In the genomic region with DNA sequence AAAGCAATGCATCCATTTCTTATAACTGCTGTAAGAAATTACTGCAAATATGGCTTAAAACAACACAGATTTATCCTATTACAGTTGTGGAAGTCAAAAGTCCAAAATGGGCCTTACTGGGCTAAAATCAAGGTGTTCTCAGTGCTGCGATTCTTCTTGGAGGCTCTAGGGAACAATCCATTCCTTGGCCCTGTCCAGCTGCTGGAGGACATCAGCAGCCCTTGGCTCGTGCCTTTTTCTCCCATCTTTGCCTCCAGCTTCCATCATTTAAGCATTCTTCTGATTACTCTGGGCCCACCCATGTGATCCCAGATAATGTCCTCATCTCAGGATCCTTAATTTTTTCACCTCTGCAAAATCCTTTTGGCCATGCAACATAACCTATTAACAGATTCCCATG, we compare ENCODE assay signal across 22 cellular contexts.
DNase-seq lines count a peak whose midpoint lies in the region; ATAC-seq, FAIRE-seq and TF ChIP-seq lines count a peak whose summit lies in the region.
"Had no signal": no experiment of that assay in that cellular context is flagged by ENCODE, and none has a peak within 500 bp of the region (broad histone marks: within the 10 kb centered on the region; RNA-seq: fewer than 3 reads in every experiment).

No MANE protein-coding gene starts in this region.

- H3K9ac ChIP-seq in liver (ENCODE audit: low read depth in 1 of 2, low read length in 2 of 2) (no peak overlapping the region), HepG2 (ENCODE audit: insufficient read depth, low read depth, low read length) (no peak overlapping the region)

- no peak for ATAC-seq in HepG2
- no peak for ATAC-seq in GM18502 (IDR thresholded peaks at IDR 0.05; ENCODE audit: poor library complexity, unreplicated experiment)
- no peak for ATAC-seq in GM18861 (IDR thresholded peaks at IDR 0.05; ENCODE audit: unreplicated experiment)

- TF ChIP-seq CTCF in liver (IDR thresholded peaks at IDR 0.05; ENCODE audit: low read depth, low read length, missing input control) (no peak), HepG2 (CRISPR knock-in tag; IDR thresholded peaks at IDR 0.05) (no peak)

- intact Hi-C loops in HepG2 (cut with micrococcal nuclease; ENCODE audit: unreplicated experiment) = no loop called here

- no TSS peak for BruUV-seq in HepG2 (replicated peaks; lab: Mats Ljungman, UMichigan)

- CTCF ChIA-PET in HepG2 (lab: Yijun Ruan, JAX; ENCODE audit: low intra/inter-chr PET ratio, low total read pairs) = no interaction called here

- H3K79me2 ChIP-seq in HepG2 (ENCODE audit: insufficient read depth, low read length) = no peaks in the 10 kb centered on the region

- H3K27ac ChIP-seq in liver (ENCODE audit: low read depth in 1 of 2, low read length in 2 of 2) (no peak overlapping the region), HepG2 (ENCODE audit: extremely low read length, insufficient read depth, low read length) (no peak overlapping the region)

- H3K27me3 ChIP-seq in liver (ENCODE audit: control insufficient read depth in 4 of 4, insufficient read depth in 4 of 4, low read length in 3 of 4) (no peaks in the 10 kb centered on the region), HepG2 (ENCODE audit: control insufficient read depth in 1 of 2, insufficient read depth in 2 of 2, low read length in 2 of 2) (no peaks in the 10 kb centered on the region)
- H3K27me3 ChIP-seq: BE2C had no signal

- H3K36me3 ChIP-seq in liver (ENCODE audit: control insufficient read depth in 4 of 4, insufficient read depth in 3 of 4, low read depth in 1 of 4, low read length in 3 of 4) (no peaks in the 10 kb centered on the region), HepG2 (replicated peaks in 1 of 2; ENCODE audit: control insufficient read depth in 1 of 2, insufficient read depth in 2 of 2, low read length in 2 of 2) (no peaks in the 10 kb centered on the region)
- H3K36me3 ChIP-seq: BE2C had no signal

- FAIRE-seq in HepG2 (lab: Jason Lieb, UNC) = no peak
- FAIRE-seq: D721Med, GM12892, HTR-8/SVneo had no signal

- H3K9me3 ChIP-seq in liver (ENCODE audit: control insufficient read depth in 4 of 4, low read length in 3 of 4) (no peaks in the 10 kb centered on the region), HepG2 (ENCODE audit: low read length) (no peaks in the 10 kb centered on the region)
- H3K9me3 ChIP-seq: BE2C, Caco-2 had no signal

- DNase-seq in HepG2 (ENCODE audit: low spot score) = no peak
- peak; percentile 20 for DNase-seq in iPS-NIHi7 (ENCODE audit: extremely low spot score)
- DNase-seq in DMS114 treated with DMSO at 0.1 percent for 48 hours (lab: John Stamatoyannopoulos, UW; ENCODE audit: unreplicated experiment) = no peak
- DNase-seq: ACHN; BE2C; C1 segment of cervical spinal cord; Caco-2; CD4-positive, CD25-positive, alpha-beta regulatory T cell; CD8-positive, alpha-beta memory T cell; DMS153; DMS79; GDM1; HCEC 1CT; HFFc6; KG1 had no signal

- POLR2A ChIA-PET in HepG2 (lab: Yijun Ruan, JAX) = no interaction called here

- WGBS in liver = 77% methylated on average over 2 of the region's 2 CpGs
- WGBS in HepG2 (ENCODE audit: low lambda C conversion rate) = 93% methylated on average over 2 of the region's 2 CpGs

- no peaks in the 10 kb centered on the region for H3K4me1 ChIP-seq in liver (ENCODE audit: control insufficient read depth in 4 of 4, insufficient read depth in 4 of 4, low read length in 3 of 4)
- no peaks in the 10 kb centered on the region for H3K4me1 ChIP-seq in HepG2 (ENCODE audit: insufficient read depth, low read length)
- H3K4me1 ChIP-seq: Caco-2 had no signal

- TF ChIP-seq EP300 in HepG2 (IDR thresholded peaks at IDR 0.05; ENCODE audit: low read depth in 2 of 2, low read length in 2 of 2) (no peak), HepG2 (CRISPR knock-in tag; IDR thresholded peaks at IDR 0.05; ENCODE audit: borderline replicate concordance) (no peak), Ishikawa (IDR thresholded peaks at IDR 0.05; ENCODE audit: borderline replicate concordance) (no peak)

- no peak for TF ChIP-seq RAD21 in liver (IDR thresholded peaks at IDR 0.05)
- no peak for TF ChIP-seq RAD21 in HepG2 (CRISPR knock-in tag; IDR thresholded peaks at IDR 0.05)
- no peak for TF ChIP-seq RAD21 in Ishikawa (IDR thresholded peaks at IDR 0.05; ENCODE audit: low read depth)

- no peak for TF ChIP-seq POLR2A in HepG2 (IDR thresholded peaks at IDR 0.05; ENCODE audit: insufficient read depth in 1 of 2, low read depth in 2 of 2, low read length in 2 of 2)

- H4K20me1 ChIP-seq in HepG2 (ENCODE audit: insufficient read depth, low read length) = no peaks in the 10 kb centered on the region

- H3K4me3 ChIP-seq in liver (ENCODE audit: low read depth in 1 of 3, low read length in 3 of 3) = no peak overlapping the region
- H3K4me3 ChIP-seq in HepG2 (replicated peaks in 1 of 3; ENCODE audit: insufficient read depth in 1 of 3, low read depth in 2 of 3, low read length in 3 of 3) = no peak overlapping the region

- in situ Hi-C loops in HepG2 (cut with HindIII; ENCODE audit: extremely low pct_ligation_motif_present, low pct_unique_long_range_greater_than_20kb) = no loop called here

- no peak overlapping the region for H2AFZ ChIP-seq in HepG2 (ENCODE audit: low read length)

- H3K4me2 ChIP-seq in HepG2 (ENCODE audit: low read depth, low read length) = no peak overlapping the region

TF ChIP-seq in liver, 16 proteins besides CTCF, POLR2A, EP300 and RAD21 (continues in another document):
- TF ChIP-seq SP1 (IDR thresholded peaks at IDR 0.05) = no peak

TF ChIP-seq in HepG2, 621 proteins besides CTCF, POLR2A, EP300 and RAD21 (continues in another document):
- TF ChIP-seq, protein P1, sequence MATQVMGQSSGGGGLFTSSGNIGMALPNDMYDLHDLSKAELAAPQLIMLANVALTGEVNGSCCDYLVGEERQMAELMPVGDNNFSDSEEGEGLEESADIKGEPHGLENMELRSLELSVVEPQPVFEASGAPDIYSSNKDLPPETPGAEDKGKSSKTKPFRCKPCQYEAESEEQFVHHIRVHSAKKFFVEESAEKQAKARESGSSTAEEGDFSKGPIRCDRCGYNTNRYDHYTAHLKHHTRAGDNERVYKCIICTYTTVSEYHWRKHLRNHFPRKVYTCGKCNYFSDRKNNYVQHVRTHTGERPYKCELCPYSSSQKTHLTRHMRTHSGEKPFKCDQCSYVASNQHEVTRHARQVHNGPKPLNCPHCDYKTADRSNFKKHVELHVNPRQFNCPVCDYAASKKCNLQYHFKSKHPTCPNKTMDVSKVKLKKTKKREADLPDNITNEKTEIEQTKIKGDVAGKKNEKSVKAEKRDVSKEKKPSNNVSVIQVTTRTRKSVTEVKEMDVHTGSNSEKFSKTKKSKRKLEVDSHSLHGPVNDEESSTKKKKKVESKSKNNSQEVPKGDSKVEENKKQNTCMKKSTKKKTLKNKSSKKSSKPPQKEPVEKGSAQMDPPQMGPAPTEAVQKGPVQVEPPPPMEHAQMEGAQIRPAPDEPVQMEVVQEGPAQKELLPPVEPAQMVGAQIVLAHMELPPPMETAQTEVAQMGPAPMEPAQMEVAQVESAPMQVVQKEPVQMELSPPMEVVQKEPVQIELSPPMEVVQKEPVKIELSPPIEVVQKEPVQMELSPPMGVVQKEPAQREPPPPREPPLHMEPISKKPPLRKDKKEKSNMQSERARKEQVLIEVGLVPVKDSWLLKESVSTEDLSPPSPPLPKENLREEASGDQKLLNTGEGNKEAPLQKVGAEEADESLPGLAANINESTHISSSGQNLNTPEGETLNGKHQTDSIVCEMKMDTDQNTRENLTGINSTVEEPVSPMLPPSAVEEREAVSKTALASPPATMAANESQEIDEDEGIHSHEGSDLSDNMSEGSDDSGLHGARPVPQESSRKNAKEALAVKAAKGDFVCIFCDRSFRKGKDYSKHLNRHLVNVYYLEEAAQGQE (IDR thresholded peaks at IDR 0.05; ENCODE audit: borderline replicate concordance in 1 of 2, low read depth in 1 of 2, low read length in 2 of 2) = peak in 1 of 2 experiments; percentile 59; a peak in 2 of 4 replicates

TF ChIP-seq in Ishikawa, 13 proteins besides CTCF, POLR2A, EP300 and RAD21:
- no peak for TF ChIP-seq FOXM1 (IDR thresholded peaks at IDR 0.05; ENCODE audit: borderline replicate concordance, low read depth)
- TF ChIP-seq, protein P1 (IDR thresholded peaks at IDR 0.05; ENCODE audit: low read depth) = peak; percentile 42; the same call in 1 of the 2 replicates
